Comparison of ENCODE assay signal across 8 cellular contexts in the genomic region with DNA sequence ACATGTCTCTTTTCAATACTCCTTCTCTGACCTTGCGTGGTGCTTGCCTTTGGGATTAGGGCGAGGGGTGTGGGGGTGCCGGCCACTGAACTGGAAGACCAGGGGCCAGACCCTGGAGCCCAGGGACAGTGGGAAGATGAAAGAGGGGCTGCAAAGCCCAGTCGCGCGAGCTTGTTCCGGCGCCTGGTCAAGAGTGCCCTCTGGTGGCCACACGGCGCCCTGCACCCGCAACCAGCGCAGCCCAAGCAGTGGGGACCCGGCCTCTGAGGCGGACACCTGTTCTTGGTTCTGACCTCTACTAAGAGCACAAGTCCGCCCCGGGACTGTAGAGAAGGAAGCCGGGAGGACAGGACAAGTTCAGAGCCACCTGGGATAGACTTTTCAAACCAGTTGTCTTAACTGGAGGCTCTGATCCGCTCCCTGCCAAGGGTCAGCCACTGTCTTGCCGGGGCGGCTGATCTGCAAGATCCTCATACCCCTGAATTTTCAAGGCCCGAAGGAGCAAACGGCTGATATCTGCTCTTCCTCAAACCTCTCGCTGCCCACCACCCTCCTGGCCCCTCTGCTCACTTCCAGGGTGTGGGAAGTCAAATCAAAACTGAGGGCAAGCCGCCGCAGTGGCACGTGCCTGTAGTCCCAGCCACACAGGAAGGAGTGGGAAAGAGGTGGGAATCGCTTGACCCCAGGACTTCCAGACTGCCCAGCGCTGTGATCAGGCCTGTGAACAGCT. TPM values are rescaled to one million over a fixed set of nuclear protein-coding genes. Genes with fewer than 3 reads are reported as not detected.
DNase-seq lines count a peak whose midpoint lies in the region; ATAC-seq and TF ChIP-seq lines count a peak whose summit lies in the region.

No MANE protein-coding gene starts in this region.

- peaks cover 15% of the 10 kb centered on the region for H3K4me1 ChIP-seq in KMS-11 (ENCODE audit: low read depth, poor library complexity, severe bottlenecking)
- H3K4me1 ChIP-seq in smooth muscle cell (ENCODE audit: low read depth): no peaks in the 10 kb centered on the region

- CTCF ChIA-PET in AG04450 (lab: Charles Lee): interaction anchor here (0.5 to 6.7 kb wide), 55 partner anchors 8 to 918 kb away, joined by 3 to 168 read pairs (median 4); a partner anchor contains a TSS

- no peak for TF ChIP-seq POLR2A in GM18505 (IDR thresholded peaks at IDR 0.05; ENCODE audit: borderline replicate concordance, extremely low read depth, insufficient read depth, insufficient read length)

- no peaks in the 10 kb centered on the region for H4K20me1 ChIP-seq in KMS-11 (ENCODE audit: insufficient read depth)
- H4K20me1 ChIP-seq in smooth muscle cell (ENCODE audit: low read depth): no peaks in the 10 kb centered on the region

- H2AFZ ChIP-seq in KMS-11 (ENCODE audit: low read depth) (peak overlapping the region; percentile 87), smooth muscle cell (ENCODE audit: low read depth) (peak overlapping the region; percentile 79)

- H3K27ac ChIP-seq in AG04450 (ENCODE audit: low read depth, low read length) (no peak overlapping the region), KMS-11 (no peak overlapping the region), smooth muscle cell (ENCODE audit: low read depth) (no peak overlapping the region)

- H3K79me2 ChIP-seq in KMS-11 (ENCODE audit: insufficient read depth, low read depth) (no peaks in the 10 kb centered on the region), smooth muscle cell (ENCODE audit: low read depth) (no peaks in the 10 kb centered on the region)

- peak overlapping the region; percentile 40 for H3K4me3 ChIP-seq in AG04450 (ENCODE audit: low read depth, low read length)
- H3K4me3 ChIP-seq in KMS-11 (IDR thresholded peaks at IDR 0.05; ENCODE audit: insufficient read depth, low read depth, low read length): no peak overlapping the region
- H3K4me3 ChIP-seq in smooth muscle cell: peak overlapping the region; percentile 19

- 42% methylated on average over 28 of the region's 28 CpGs for WGBS in smooth muscle cell (ENCODE audit: low lambda C conversion rate)

- H3K36me3 ChIP-seq in KMS-11 (ENCODE audit: insufficient read depth) (no peaks in the 10 kb centered on the region), smooth muscle cell (ENCODE audit: low read depth) (no peaks in the 10 kb centered on the region)

- H3K27me3 ChIP-seq in AG04450 (ENCODE audit: control insufficient read depth, insufficient read depth, low read length) (peaks cover 6% of the 10 kb centered on the region), KMS-11 (ENCODE audit: insufficient read depth, low read depth) (no peaks in the 10 kb centered on the region), smooth muscle cell (ENCODE audit: low read depth) (no peaks in the 10 kb centered on the region)

- peaks cover 5% of the 10 kb centered on the region for H3F3A ChIP-seq in smooth muscle cell (ENCODE audit: low read depth)

- H3K9ac ChIP-seq in KMS-11: no peak overlapping the region
- no peak overlapping the region for H3K9ac ChIP-seq in smooth muscle cell (ENCODE audit: low read depth)

- POLR2A ChIA-PET in AG04450 (lab: Yijun Ruan, JAX): interaction anchor here (1.4 kb wide), 1 partner anchor 433 kb away, joined by 3 read pairs; no protein-coding TSS in a partner anchor

- DNase-seq in AG04450 (ENCODE audit: low read depth, low spot score) (no peak), T-helper 2 cell (peak; percentile 38 to 61 (median 54)), anterior cingulate cortex (lab: John Stamatoyannopoulos, UW) (peak in 54 of 58 donors; percentile 1 to 76 (median 50)), hippocampal formation (lab: John Stamatoyannopoulos, UW) (peak; percentile 29 to 65), smooth muscle cell (lab: John Stamatoyannopoulos, UW; ENCODE audit: unreplicated experiment) (peak; percentile 44)

- H3K9me3 ChIP-seq in AG04450 (ENCODE audit: control insufficient read depth, insufficient read depth, low read length) (peaks cover 21% of the 10 kb centered on the region), smooth muscle cell (replicated peaks; ENCODE audit: low read depth) (no peaks in the 10 kb centered on the region)

- ATAC-seq in GM18505 (IDR thresholded peaks at IDR 0.05; ENCODE audit: unreplicated experiment): peak; percentile 66
- no peak for ATAC-seq in GM21381 (IDR thresholded peaks at IDR 0.05; ENCODE audit: unreplicated experiment)

- TF ChIP-seq CTCF in AG04450 (IDR thresholded peaks at IDR 0.05; ENCODE audit: low read depth, low read length) (peak; percentile 98), KMS-11 (conservative IDR thresholded peaks at IDR 0.05; ENCODE audit: low read depth, low read length) (peak; percentile 99), smooth muscle cell (IDR thresholded peaks at IDR 0.05; ENCODE audit: borderline replicate concordance, insufficient read depth, poor library complexity, severe bottlenecking) (peak; percentile 98)

- H3K4me2 ChIP-seq in KMS-11: peak overlapping the region; percentile 93
- H3K4me2 ChIP-seq in smooth muscle cell: peak overlapping the region; percentile 81

RNA-seq across cellular contexts. Expression of a gene that starts 14.9 kb away (rescaled TPM):
- polyA plus RNA-seq in AG04450 (2011; rRNA removed): 34.0 and 43.7 TPM in 2 replicates
- 26.0 and 46.9 TPM in 2 replicates for polyA minus RNA-seq in AG04450 (2011; rRNA and poly(A)+ RNA removed)
- 65.2 and 81.3 TPM in 2 replicates for total RNA-seq in smooth muscle cell
- polyA plus RNA-seq in smooth muscle cell: 45.6 and 48.7 TPM in 2 replicates
